Comparison of ENCODE assay signal across 8 cellular contexts in the genomic region with DNA sequence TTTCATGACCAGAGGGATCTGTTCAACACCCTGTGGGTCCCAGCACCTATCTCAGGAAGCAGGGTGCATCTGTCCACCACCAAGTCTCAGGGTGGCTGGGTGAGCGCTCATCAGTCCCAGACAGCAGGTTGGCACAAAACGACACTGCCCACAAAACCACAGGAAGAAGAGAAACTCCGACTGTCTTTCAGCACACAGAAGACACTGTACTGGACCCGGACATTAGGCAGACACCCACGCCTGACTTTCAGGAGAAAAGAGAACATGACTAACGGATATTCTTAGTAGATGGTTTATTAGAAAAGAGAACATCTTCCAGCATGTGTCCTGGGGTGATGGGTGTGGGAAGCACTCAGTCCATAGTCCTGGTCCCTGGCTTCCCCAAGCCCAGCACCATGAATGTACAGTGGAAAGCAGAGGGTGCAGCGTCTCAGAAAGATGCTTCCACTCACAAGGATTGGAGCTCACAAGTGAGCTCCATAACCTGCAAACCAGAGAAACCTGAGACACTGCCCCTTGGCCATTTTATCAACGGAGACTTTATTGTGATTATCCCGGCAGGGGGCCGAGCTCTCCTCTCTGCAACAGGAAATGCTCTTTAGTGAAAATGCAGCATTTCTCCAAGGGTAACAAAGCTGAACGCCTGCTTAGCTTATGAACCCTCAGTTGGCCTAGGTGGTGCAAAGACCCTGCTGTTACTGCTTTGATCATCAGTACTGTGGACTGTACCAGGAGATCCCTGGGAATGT. TPM values are rescaled to one million over a fixed set of nuclear protein-coding genes. Genes with fewer than 3 reads are reported as not detected.
A peak's percentile ranks its signal among the peaks of the same experiment; 100 is the strongest.
DNase-seq lines count a peak whose midpoint lies in the region; ATAC-seq and TF ChIP-seq lines count a peak whose summit lies in the region.

No MANE protein-coding gene starts in this region.

- H4K8ac ChIP-seq in mesenchymal stem cell (ENCODE audit: low read length): no peak overlapping the region

- H4K91ac ChIP-seq in mesenchymal stem cell (ENCODE audit: low read length): peak overlapping the region; percentile 43

- peaks cover 95% of the 10 kb centered on the region for H3K4me1 ChIP-seq in CD8-positive, alpha-beta T cell (ENCODE audit: insufficient read depth, low read length)
- peaks cover 3% of the 10 kb centered on the region for H3K4me1 ChIP-seq in mesenchymal stem cell (ENCODE audit: control insufficient read depth, insufficient read depth, low read depth, low read length)
- peaks cover 53% of the 10 kb centered on the region for H3K4me1 ChIP-seq in upper lobe of right lung

- no peaks in the 10 kb centered on the region for H3K27me3 Mint-ChIP-seq in CD8-positive, alpha-beta T cell (ENCODE audit: low read depth)
- no peaks in the 10 kb centered on the region for H3K27me3 Mint-ChIP-seq in activated T-cell treated with anti-CD3 and anti-CD28 coated beads, Interleukin-2, amount 50 U/mL, for 72 hours (ENCODE audit: low read depth)

- H3K18ac ChIP-seq in mesenchymal stem cell (ENCODE audit: low read depth in 1 of 2, low read length in 2 of 2): no peak overlapping the region

- H3K27me3 ChIP-seq in CD8-positive, alpha-beta T cell (ENCODE audit: insufficient read depth, low read length): no peaks in the 10 kb centered on the region
- H3K27me3 ChIP-seq in mesenchymal stem cell (ENCODE audit: control insufficient read depth in 1 of 2, insufficient read depth in 1 of 2, low read length in 2 of 2): peaks cover 6 to 10% of the 10 kb centered on the region in 2 experiments
- H3K27me3 ChIP-seq in upper lobe of right lung: no peaks in the 10 kb centered on the region

- no peak overlapping the region for H3K14ac ChIP-seq in mesenchymal stem cell (ENCODE audit: low read length in 2 of 2)

- H3K36me3 ChIP-seq in CD8-positive, alpha-beta T cell (ENCODE audit: insufficient read depth, low read length): no peaks in the 10 kb centered on the region
- H3K36me3 ChIP-seq in mesenchymal stem cell (ENCODE audit: control insufficient read depth in 1 of 2, insufficient read depth in 2 of 2, low read depth in 1 of 2, low read length in 2 of 2) (no peaks in the 10 kb centered on the region), upper lobe of right lung (no peaks in the 10 kb centered on the region)

- no peak overlapping the region for H3K23ac ChIP-seq in mesenchymal stem cell (ENCODE audit: low read length in 2 of 2)

- CTCF ChIA-PET in CD8-positive, alpha-beta T cell (lab: Charles Lee): interaction anchor here (0.7 to 6.1 kb wide), 14 partner anchors 16 to 108 kb away, joined by 3 to 130 read pairs (median 10); a partner anchor contains a TSS

- H3K9ac ChIP-seq in mesenchymal stem cell (ENCODE audit: low read length): no peak overlapping the region

- H3K27ac ChIP-seq in CD8-positive, alpha-beta T cell (ENCODE audit: low read depth, low read length): peak overlapping the region; percentile 18
- H3K27ac ChIP-seq in mesenchymal stem cell (ENCODE audit: low read length, poor library complexity, severe bottlenecking) (no peak overlapping the region), upper lobe of right lung (no peak overlapping the region)

- peak overlapping the region; percentile 42 for H2AFZ ChIP-seq in mesenchymal stem cell (ENCODE audit: low read depth, low read length)

- peak overlapping the region; percentile 27 for H3K4me3 ChIP-seq in CD8-positive, alpha-beta T cell (ENCODE audit: low read depth, low read length)
- no peak overlapping the region for H3K4me3 ChIP-seq in mesenchymal stem cell (ENCODE audit: insufficient read depth in 1 of 2, low read depth in 1 of 2, low read length in 2 of 2)
- no peak overlapping the region for H3K4me3 ChIP-seq in upper lobe of right lung

- no peak overlapping the region for H3K27ac Mint-ChIP-seq in CD8-positive, alpha-beta T cell
- peak overlapping the region; percentile 39 for H3K27ac Mint-ChIP-seq in activated T-cell treated with anti-CD3 and anti-CD28 coated beads, Interleukin-2, amount 50 U/mL, for 72 hours

- WGBS in mesenchymal stem cell: 62% methylated on average over 11 of the region's 11 CpGs

- peak overlapping the region; percentile 75 for H3K4me3 Mint-ChIP-seq in CD8-positive, alpha-beta T cell
- H3K4me3 Mint-ChIP-seq in activated T-cell treated with anti-CD3 and anti-CD28 coated beads, Interleukin-2, amount 50 U/mL, for 72 hours: no peak overlapping the region

- POLR2A ChIA-PET in CD8-positive, alpha-beta T cell (lab: Charles Lee): interaction anchor here (0.8 to 5.9 kb wide), 15 partner anchors 9 to 86 kb away, joined by 3 to 112 read pairs (median 5); a partner anchor contains a TSS

- no peak overlapping the region for H2BK5ac ChIP-seq in mesenchymal stem cell (ENCODE audit: low read depth, low read length, poor library complexity, severe bottlenecking)

- H3K4me2 ChIP-seq in mesenchymal stem cell (ENCODE audit: low read length, poor library complexity, severe bottlenecking): no peak overlapping the region

- no peak overlapping the region for H3K4ac ChIP-seq in mesenchymal stem cell (ENCODE audit: low read depth in 1 of 2, low read length in 2 of 2)

- H3K9me3 Mint-ChIP-seq in CD8-positive, alpha-beta T cell: no peaks in the 10 kb centered on the region
- no peaks in the 10 kb centered on the region for H3K9me3 Mint-ChIP-seq in activated T-cell treated with anti-CD3 and anti-CD28 coated beads, Interleukin-2, amount 50 U/mL, for 72 hours

- no peaks in the 10 kb centered on the region for H3K9me3 ChIP-seq in CD8-positive, alpha-beta T cell (ENCODE audit: low read length)
- H3K9me3 ChIP-seq in mesenchymal stem cell (ENCODE audit: control insufficient read depth, low read length) (no peaks in the 10 kb centered on the region), upper lobe of right lung (no peaks in the 10 kb centered on the region)

- H3K4me1 Mint-ChIP-seq in CD8-positive, alpha-beta T cell (ENCODE audit: low read depth): peaks cover 30% of the 10 kb centered on the region
- peaks cover 30% of the 10 kb centered on the region for H3K4me1 Mint-ChIP-seq in activated T-cell treated with anti-CD3 and anti-CD28 coated beads, Interleukin-2, amount 50 U/mL, for 72 hours (ENCODE audit: low read depth)

- peak overlapping the region; percentile 22 for H2BK120ac ChIP-seq in mesenchymal stem cell (ENCODE audit: low read depth, low read length)

- peak overlapping the region in 1 of 2 experiments; percentile 48 for H2BK12ac ChIP-seq in mesenchymal stem cell (ENCODE audit: low read length in 2 of 2)

- H3K79me1 ChIP-seq in mesenchymal stem cell (replicated peaks; ENCODE audit: low read length, poor library complexity, severe bottlenecking): no peaks in the 10 kb centered on the region

- TF ChIP-seq CTCF in CD8-positive, alpha-beta T cell (IDR thresholded peaks at IDR 0.05): no peak
- no peak for TF ChIP-seq CTCF in upper lobe of right lung (IDR thresholded peaks at IDR 0.05)

- no peaks in the 10 kb centered on the region for H3K36me3 Mint-ChIP-seq in CD8-positive, alpha-beta T cell
- no peaks in the 10 kb centered on the region for H3K36me3 Mint-ChIP-seq in activated T-cell treated with anti-CD3 and anti-CD28 coated beads, Interleukin-2, amount 50 U/mL, for 72 hours (ENCODE audit: insufficient read depth in 2 of 2)

- ATAC-seq in CD8-positive, alpha-beta T cell: peak; percentile 24
- peak; percentile 66 for ATAC-seq in GM21786 (IDR thresholded peaks at IDR 0.05; ENCODE audit: unreplicated experiment)
- ATAC-seq in activated T-cell treated with anti-CD3 and anti-CD28 coated beads, Interleukin-2, amount 50 U/mL, for 72 hours (replicated peaks in 1 of 2): peak; percentile 58 to 63
- peak; percentile 72 for ATAC-seq in upper lobe of right lung
- ATAC-seq in esophagus mucosa: no peak

- peak in 6 of 7 experiments; percentile 46 to 76 (median 66) for DNase-seq in CD8-positive, alpha-beta T cell
- peak; percentile 71 for DNase-seq in NCI-H748 treated with DMSO at 0.1 percent for 48 hours (lab: John Stamatoyannopoulos, UW)
- DNase-seq in activated T-cell treated with anti-CD3 and anti-CD28 coated beads, Interleukin-2, amount 50 U/mL, for 72 hours: peak; percentile 76 to 78
- DNase-seq in mesenchymal stem cell: no peak
- DNase-seq in upper lobe of right lung: no peak
- no peak for DNase-seq in NCI-H1105 treated with DMSO at 0.1 percent for 48 hours (lab: John Stamatoyannopoulos, UW)

- H2AK5ac ChIP-seq in mesenchymal stem cell (ENCODE audit: low read length, severe bottlenecking): no peak overlapping the region

- peak overlapping the region; percentile 44 for H2BK15ac ChIP-seq in mesenchymal stem cell (ENCODE audit: low read depth, poor library complexity, severe bottlenecking)

- intact Hi-C loops in CD8-positive, alpha-beta T cell (cut with DNase I, micrococcal nuclease): loop anchor here (5.0 to 10.0 kb wide), 3 partner anchors 749 to 1846 kb away; a partner anchor contains a TSS
- intact Hi-C loops in upper lobe of right lung (cut with DNase I): no loop called here

RNA-seq across cellular contexts. Expression of a gene that starts 35.8 kb away (rescaled TPM):
- 100 to 1,000 TPM; 132 to 140 TPM for total RNA-seq in CD8-positive, alpha-beta T cell
- 100 to 1,000 TPM; 162 to 190 TPM for total RNA-seq in activated T-cell treated with anti-CD3 and anti-CD28 coated beads, Interleukin-2, amount 50 U/mL, for 72 hours
- polyA plus RNA-seq in mesenchymal stem cell (2013, experiment 1 of 2): 0.10 TPM
- 0.05 TPM for polyA plus RNA-seq in mesenchymal stem cell (2013, experiment 2 of 2)
- total RNA-seq in upper lobe of right lung (83.1 TPM), esophagus mucosa (3.0 TPM)

RNA-seq across cellular contexts. Expression of a gene that starts 55.8 kb away (rescaled TPM):
- not detected for total RNA-seq in CD8-positive, alpha-beta T cell
- total RNA-seq in activated T-cell treated with anti-CD3 and anti-CD28 coated beads, Interleukin-2, amount 50 U/mL, for 72 hours: not detected
- polyA plus RNA-seq in mesenchymal stem cell (2013, experiment 1 of 2): not detected
- not detected for polyA plus RNA-seq in mesenchymal stem cell (2013, experiment 2 of 2)
- total RNA-seq in upper lobe of right lung: 1.5 TPM
- 0.64 TPM for total RNA-seq in esophagus mucosa

Comparison
In these comparisons a context has a peak if more than half of its experiments do, and no peak if none do; other contexts are left out.
1. DNase-seq: peak in CD8-positive, alpha-beta T cell (6 of 7), NCI-H748 treated with DMSO at 0.1 percent for 48 hours (single experiment) and activated T-cell treated with anti-CD3 and anti-CD28 coated beads, Interleukin-2, amount 50 U/mL, for 72 hours (2 of 2); none in mesenchymal stem cell (single experiment), upper lobe of right lung (single experiment) and NCI-H1105 treated with DMSO at 0.1 percent for 48 hours (single experiment).
2. RNA of a gene that starts 35.8 kb away (total RNA-seq): 162 to 190 TPM in activated T-cell treated with anti-CD3 and anti-CD28 coated beads, Interleukin-2, amount 50 U/mL, for 72 hours, 132 to 140 TPM in CD8-positive, alpha-beta T cell and 83.1 TPM in upper lobe of right lung (single experiment); 3.0 TPM in esophagus mucosa (single experiment); every median in the first group is over 10 times any median in the second.